Comparison of ENCODE assay signal across 8 cellular contexts in the genomic region with DNA sequence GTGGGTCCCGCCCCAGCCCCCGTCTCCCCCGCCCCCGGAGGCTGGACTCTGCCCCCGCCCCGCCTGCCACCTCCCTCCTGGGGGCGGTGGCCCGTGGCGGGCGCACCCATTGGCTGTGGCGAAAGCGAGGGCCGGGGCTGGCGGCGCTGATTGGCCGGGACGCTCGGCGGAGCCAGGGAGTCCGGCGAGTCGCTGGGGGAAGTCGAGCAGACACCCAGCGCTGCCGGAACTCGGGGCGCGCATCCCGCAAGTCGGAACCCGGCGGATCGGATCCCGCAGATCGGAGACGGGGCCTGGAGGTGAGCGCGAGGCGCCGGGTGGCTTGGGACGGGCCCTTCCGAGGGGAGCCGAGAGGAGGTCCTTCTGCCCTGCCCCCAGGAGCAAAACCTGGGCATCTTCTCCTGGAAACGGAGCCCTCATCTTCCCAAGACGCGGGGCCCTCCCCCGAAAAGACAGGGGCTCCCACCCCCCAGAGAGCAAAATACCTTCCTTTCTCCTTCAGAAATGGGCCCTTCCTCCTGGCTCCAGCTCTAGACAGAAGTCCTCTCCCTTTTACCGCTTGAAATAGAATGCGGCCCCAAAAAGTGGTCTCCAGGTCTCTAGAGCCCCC. TPM values are rescaled to one million over a fixed set of nuclear protein-coding genes. Genes with fewer than 3 reads are reported as not detected.
A peak's percentile ranks its signal among the peaks of the same experiment; 100 is the strongest.
DNase-seq lines count a peak whose midpoint lies in the region; ATAC-seq and TF ChIP-seq lines count a peak whose summit lies in the region.

Gene ABAT (plus strand): TSS at position 205 of the 610 bp plus-strand sequence. CDS start 61,123 bp downstream, outside the sequence.

- intact Hi-C loops in colonic mucosa (cut with DNase I): no loop called here

- TF ChIP-seq POLR2A in GM18951 (IDR thresholded peaks at IDR 0.05; ENCODE audit: extremely low read depth, insufficient read depth, insufficient read length): peak; percentile 61

- DNase-seq in AG10803 (ENCODE audit: low read depth) (peak; percentile 70), NCI-H446 (lab: John Stamatoyannopoulos, UW) (peak; percentile 8 to 78), colonic mucosa (peak; percentile 92), left lobe of liver (ENCODE audit: low spot score) (peak; percentile 96)
- peak; percentile 91 for DNase-seq in activated CD4-positive, alpha-beta T cell treated with anti-CD3 and anti-CD28 coated beads for 48 hours
- peak; percentile 85 to 90 for DNase-seq in stimulated activated CD4-positive, alpha-beta T cell treated with anti-CD3 and anti-CD28 coated beads, Interleukin-2, amount 100 ng/mL, for 24 hours

- H3K27me3 ChIP-seq in colonic mucosa: no peaks in the 10 kb centered on the region

- peak within 1 kb of the TSS; percentile 72 for H3K4me3 ChIP-seq in AG10803 (ENCODE audit: low read length)
- peak within 1 kb of the TSS; percentile 74 for H3K4me3 ChIP-seq in colonic mucosa

- no peaks in the 10 kb centered on the region for H3K36me3 ChIP-seq in colonic mucosa

- ATAC-seq in HG03139 (IDR thresholded peaks at IDR 0.05; ENCODE audit: unreplicated experiment) (peak; percentile 99), left lobe of liver (peak; percentile 96)

- in situ Hi-C loops in GM18951 (cut with MboI; ENCODE audit: low sequenced_read_pairs, unreplicated experiment): loop anchor here (25.0 kb wide), 1 partner anchor 463 kb away; no protein-coding TSS in a partner anchor

- no peaks in the 10 kb centered on the region for H3K4me1 ChIP-seq in colonic mucosa

- peak within 1 kb of the TSS; percentile 46 to 76 for H3K9ac ChIP-seq in colonic mucosa (ENCODE audit: low read depth in 2 of 2, low read length in 2 of 2)

- H3K27ac ChIP-seq in colonic mucosa: no peak within 1 kb of the TSS

- H3K9me3 ChIP-seq in colonic mucosa: no peaks in the 10 kb centered on the region

- TF ChIP-seq CTCF in AG10803 (conservative IDR thresholded peaks at IDR 0.05; ENCODE audit: low read length) (no peak), colonic mucosa (IDR thresholded peaks at IDR 0.05) (no peak)

RNA-seq across cellular contexts. Expression of gene ABAT, which starts in this region (rescaled TPM):
- total RNA-seq in colonic mucosa (10 to 100 TPM; 12.9 to 25.6 TPM), left lobe of liver (378 TPM)

Comparison
In these comparisons a context has a peak if more than half of its experiments do, and no peak if none do; other contexts are left out.
1. RNA of gene ABAT (total RNA-seq): 378 TPM in left lobe of liver (single experiment); 12.9 to 25.6 TPM in colonic mucosa; every median in the first group is over 10 times any median in the second.
2. DNase-seq: peak in every context shown above with its lines; median percentile 96 in left lobe of liver; 92 in colonic mucosa; 91 in activated CD4-positive, alpha-beta T cell treated with anti-CD3 and anti-CD28 coated beads for 48 hours; 88 in stimulated activated CD4-positive, alpha-beta T cell treated with anti-CD3 and anti-CD28 coated beads, Interleukin-2, amount 100 ng/mL, for 24 hours; 70 in AG10803; 43 in NCI-H446.